Comparison of ENCODE assay signal across 15 cellular contexts in the genomic region with DNA sequence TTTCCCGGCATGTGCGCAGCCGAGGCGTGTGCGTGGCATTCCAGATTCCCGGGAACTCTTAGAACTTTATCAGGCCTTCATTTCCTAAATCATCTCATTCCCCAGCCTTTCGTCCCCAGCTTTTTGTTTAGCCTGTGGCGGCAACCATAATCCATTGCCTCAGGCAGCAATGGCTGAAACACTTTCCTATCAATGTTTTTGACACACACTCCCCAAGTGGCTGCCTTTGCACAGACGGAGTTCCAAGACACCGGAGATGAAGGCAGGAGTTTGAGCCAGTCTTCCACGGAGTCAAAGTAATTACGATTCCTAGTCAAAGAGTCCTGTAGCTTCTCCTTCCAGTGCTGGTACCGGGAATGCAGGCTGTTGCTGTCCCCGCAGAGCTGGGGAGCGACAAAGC.
A peak's percentile ranks its signal among the peaks of the same experiment; 100 is the strongest.
DNase-seq lines count a peak whose midpoint lies in the region; ATAC-seq lines count a peak whose summit lies in the region.
"Had no signal": no experiment of that assay in that cellular context is flagged by ENCODE, and none has a peak within 500 bp of the region (broad histone marks: within the 10 kb centered on the region; RNA-seq: fewer than 3 reads in every experiment).

No MANE protein-coding gene starts in this region.

- H3K4me1 ChIP-seq in neuronal stem cell (ENCODE audit: control insufficient read depth in 2 of 2, insufficient read depth in 1 of 2, low read depth in 1 of 2, low read length in 2 of 2): no peaks in the 10 kb centered on the region
- H3K4me1 ChIP-seq: HAP-1 had no signal

- no peak overlapping the region for H2BK120ac ChIP-seq in neuronal stem cell (ENCODE audit: low read depth, low read length)

- WGBS in neuronal stem cell (ENCODE audit: extremely low coverage in 2 of 2, insufficient read length in 2 of 2, insufficient replicate concordance in 1 of 2), 2 donors: no CpG with 5 or more reads among the region's 15 CpGs

- H3K4me2 ChIP-seq in neuronal stem cell (ENCODE audit: insufficient read depth, low read length, poor library complexity, severe bottlenecking): no peak overlapping the region
- H3K4me2 ChIP-seq: BLaER1 treated with 17β-estradiol and CSF1 and Interleukin-3, amounts not matched to agents 10 nM and 100 nM had no signal

- no peak overlapping the region for H3K9ac ChIP-seq in neuronal stem cell (ENCODE audit: low read depth, low read length, poor library complexity)
- H3K9ac ChIP-seq: BLaER1 treated with 17β-estradiol and CSF1 and Interleukin-3, amounts not matched to agents 10 nM and 100 nM had no signal

- H3K36me3 Mint-ChIP-seq in activated CD8-positive, alpha-beta memory T cell treated with anti-CD3 and anti-CD28 coated beads, Interleukin-2, amount 10 ng/mL, durations not matched to agents 7 days and 5 days: peaks cover 2% of the 10 kb centered on the region
- H3K36me3 Mint-ChIP-seq: CD8-positive, alpha-beta T cell had no signal

- H3K36me3 ChIP-seq in H7 (replicated peaks; ENCODE audit: control insufficient read depth, insufficient read depth, low read length) (no peaks in the 10 kb centered on the region), neuronal stem cell (replicated peaks in 1 of 2; ENCODE audit: control insufficient read depth in 2 of 2, insufficient read depth in 2 of 2, low read length in 2 of 2) (no peaks in the 10 kb centered on the region)
- H3K36me3 ChIP-seq: BLaER1 treated with 17β-estradiol and CSF1 and Interleukin-3, amounts not matched to agents 10 nM and 100 nM; HAP-1 had no signal

- peak overlapping the region; percentile 12 for H2BK5ac ChIP-seq in neuronal stem cell (ENCODE audit: low read length)

- H3K79me1 ChIP-seq in neuronal stem cell (ENCODE audit: low read depth, low read length): no peaks in the 10 kb centered on the region

- no peak overlapping the region for H3K27ac Mint-ChIP-seq in activated CD8-positive, alpha-beta memory T cell treated with anti-CD3 and anti-CD28 coated beads, Interleukin-2, amount 10 ng/mL, durations not matched to agents 7 days and 5 days
- H3K27ac Mint-ChIP-seq: B cell; CD8-positive, alpha-beta T cell had no signal

- H2BK15ac ChIP-seq in neuronal stem cell (ENCODE audit: low read length): no peak overlapping the region

- CTCF ChIA-PET in activated CD8-positive, alpha-beta memory T cell treated with anti-CD3 and anti-CD28 coated beads, Interleukin-2, amount 10 ng/mL, durations not matched to agents 7 days and 5 days (lab: Charles Lee): no interaction called here

- no peak overlapping the region for H3K14ac ChIP-seq in neuronal stem cell (ENCODE audit: low read length)

- H4K8ac ChIP-seq in neuronal stem cell (ENCODE audit: low read depth, low read length): no peak overlapping the region

- no peak overlapping the region for H2BK12ac ChIP-seq in neuronal stem cell (ENCODE audit: low read length)

- no peak for ATAC-seq in activated CD8-positive, alpha-beta memory T cell treated with anti-CD3 and anti-CD28 coated beads, Interleukin-2, amount 10 ng/mL, durations not matched to agents 7 days and 5 days
- ATAC-seq: CD8-positive, alpha-beta T cell had no signal

- H3K27me3 Mint-ChIP-seq in activated CD8-positive, alpha-beta memory T cell treated with anti-CD3 and anti-CD28 coated beads, Interleukin-2, amount 10 ng/mL, durations not matched to agents 7 days and 5 days: peaks cover 8% of the 10 kb centered on the region

- H3K9me3 ChIP-seq in neuronal stem cell (replicated peaks in 1 of 2; ENCODE audit: control insufficient read depth in 2 of 2, insufficient read depth in 1 of 2, low read depth in 1 of 2, low read length in 2 of 2): peaks cover 0 to 4% of the 10 kb centered on the region in 2 donors
- H3K9me3 ChIP-seq: HAP-1 had no signal

- peak; percentile 22 for DNase-seq in activated CD8-positive, alpha-beta memory T cell treated with anti-CD3 and anti-CD28 coated beads, Interleukin-2, amount 10 ng/mL, durations not matched to agents 7 days and 5 days
- DNase-seq in activated CD8-positive, alpha-beta memory T cell treated with anti-CD3 and anti-CD28 coated beads, Interleukin-2, amount 50 U/mL, for 4 hours: no peak
- DNase-seq in H7: peak; percentile 21
- no peak for DNase-seq in neuronal stem cell (ENCODE audit: low spot score)
- DNase-seq in ureter (ENCODE audit: low spot score): peak; percentile 29
- no peak for DNase-seq in KG1 (lab: John Stamatoyannopoulos, UW)
- DNase-seq in epidermal melanocyte (ENCODE audit: insufficient read length, low spot score): no peak
- DNase-seq: Calu3, DMS79 treated with DMSO at 0.1 percent for 48 hours, GF-D8, IMR-90 had no signal

- no peak overlapping the region for H2AFZ ChIP-seq in neuronal stem cell (ENCODE audit: low read length)

- H3K4ac ChIP-seq in neuronal stem cell (ENCODE audit: low read length): no peak overlapping the region

- no peaks in the 10 kb centered on the region for H3K4me1 Mint-ChIP-seq in activated CD8-positive, alpha-beta memory T cell treated with anti-CD3 and anti-CD28 coated beads, Interleukin-2, amount 10 ng/mL, durations not matched to agents 7 days and 5 days
- H3K4me1 Mint-ChIP-seq: B cell had no signal

- H3K4me3 Mint-ChIP-seq in activated CD8-positive, alpha-beta memory T cell treated with anti-CD3 and anti-CD28 coated beads, Interleukin-2, amount 10 ng/mL, durations not matched to agents 7 days and 5 days: no peak overlapping the region
- H3K4me3 Mint-ChIP-seq: B cell; CD8-positive, alpha-beta T cell had no signal

- H3K27me3 ChIP-seq in H7 (ENCODE audit: control insufficient read depth, insufficient read depth, low read length) (no peaks in the 10 kb centered on the region), neuronal stem cell (ENCODE audit: control insufficient read depth in 3 of 3, insufficient read depth in 3 of 3, low read depth in 1 of 3, low read length in 3 of 3) (no peaks in the 10 kb centered on the region)

- H3K4me3 ChIP-seq in H7 (ENCODE audit: insufficient read depth, low read depth, low read length): no peak overlapping the region
- H3K4me3 ChIP-seq in neuronal stem cell (ENCODE audit: low read length in 2 of 2): no peak overlapping the region
- H3K4me3 ChIP-seq: BLaER1 treated with 17β-estradiol and CSF1 and Interleukin-3, amounts not matched to agents 10 nM and 100 nM; HAP-1 had no signal

- no peak overlapping the region for H3K27ac ChIP-seq in neuronal stem cell (replicated peaks; ENCODE audit: low read length)
- H3K27ac ChIP-seq: BLaER1 treated with 17β-estradiol and CSF1 and Interleukin-3, amounts not matched to agents 10 nM and 100 nM had no signal

- H3K9me3 Mint-ChIP-seq in activated CD8-positive, alpha-beta memory T cell treated with anti-CD3 and anti-CD28 coated beads, Interleukin-2, amount 10 ng/mL, durations not matched to agents 7 days and 5 days (ENCODE audit: low read depth): peaks cover 4% of the 10 kb centered on the region

- H2AK5ac ChIP-seq in neuronal stem cell (ENCODE audit: low read depth, low read length): no peak overlapping the region

- no peak overlapping the region for H3K23ac ChIP-seq in neuronal stem cell (ENCODE audit: low read depth, low read length, poor library complexity)

- H3K18ac ChIP-seq in neuronal stem cell (ENCODE audit: low read length): no peak overlapping the region

- no peak overlapping the region for H4K91ac ChIP-seq in neuronal stem cell (ENCODE audit: low read depth, low read length, poor library complexity)

Comparison
In these comparisons a context has a peak if more than half of its experiments do, and no peak if none do; other contexts are left out.
1. DNase-seq: peak in activated CD8-positive, alpha-beta memory T cell treated with anti-CD3 and anti-CD28 coated beads, Interleukin-2, amount 10 ng/mL, durations not matched to agents 7 days and 5 days (single experiment), H7 (single experiment) and ureter (single experiment); none in activated CD8-positive, alpha-beta memory T cell treated with anti-CD3 and anti-CD28 coated beads, Interleukin-2, amount 50 U/mL, for 4 hours (single experiment), neuronal stem cell (single experiment), KG1 (single experiment) and epidermal melanocyte (single experiment).